30 cellular contexts compared by ENCODE assay signal in genomic region chr12:130646690-130647089, GRCh38.
"Had no signal": no experiment of that assay in that cellular context is flagged by ENCODE, and none has a peak within 500 bp of the region (broad histone marks: within the 10 kb centered on the region; RNA-seq: fewer than 3 reads in every experiment).

No MANE protein-coding gene starts in this region.

- H3K4me3 ChIP-seq: breast epithelium, esophagus squamous epithelium, hepatocyte, right atrium auricular region, spleen, testis, transverse colon had no signal

- H3K4me3 Mint-ChIP-seq: activated CD4-positive, alpha-beta T cell treated with anti-CD3 and anti-CD28 coated beads, Interleukin-2, amount 10 ng/mL, durations not matched to agents 7 days and 5 days; activated CD8-positive, alpha-beta memory T cell treated with anti-CD3 and anti-CD28 coated beads, Interleukin-2, amount 10 ng/mL, durations not matched to agents 7 days and 5 days; activated CD8-positive, alpha-beta T cell treated with anti-CD3 and anti-CD28 coated beads, Interleukin-2, amount 10 ng/mL, durations not matched to agents 7 days and 5 days; activated T-cell treated with anti-CD3 and anti-CD28 coated beads, Interleukin-2, amount 50 U/mL, for 72 hours; dendritic cell treated with granulocyte-macrophage colony-stimulating factor and Interleukin-4, amounts not matched to agents 40 ng/mL and 50 ng/mL, for 4 days; endodermal cell; mesothelial cell of epicardium; naive B cell; neural crest cell had no signal

- H3K27me3 Mint-ChIP-seq: activated CD4-positive, alpha-beta T cell treated with anti-CD3 and anti-CD28 coated beads, Interleukin-2, amount 10 ng/mL, durations not matched to agents 7 days and 5 days; activated CD8-positive, alpha-beta memory T cell treated with anti-CD3 and anti-CD28 coated beads, Interleukin-2, amount 10 ng/mL, durations not matched to agents 7 days and 5 days; dendritic cell treated with granulocyte-macrophage colony-stimulating factor and Interleukin-4, amounts not matched to agents 40 ng/mL and 50 ng/mL, for 4 days had no signal

- H3K27me3 ChIP-seq: breast epithelium, esophagus squamous epithelium, hepatocyte, right atrium auricular region, spleen, testis, transverse colon had no signal

- H3K27ac Mint-ChIP-seq: activated CD4-positive, alpha-beta T cell treated with anti-CD3 and anti-CD28 coated beads, Interleukin-2, amount 10 ng/mL, durations not matched to agents 7 days and 5 days; activated CD8-positive, alpha-beta memory T cell treated with anti-CD3 and anti-CD28 coated beads, Interleukin-2, amount 10 ng/mL, durations not matched to agents 7 days and 5 days; activated CD8-positive, alpha-beta T cell treated with anti-CD3 and anti-CD28 coated beads, Interleukin-2, amount 10 ng/mL, durations not matched to agents 7 days and 5 days; activated naive CD4-positive, alpha-beta T cell treated with anti-CD3 and anti-CD28 coated beads, Interleukin-2, amount 50 U/mL, for 72 hours; activated T-cell treated with anti-CD3 and anti-CD28 coated beads, Interleukin-2, amount 50 U/mL, for 72 hours; dendritic cell treated with granulocyte-macrophage colony-stimulating factor and Interleukin-4, amounts not matched to agents 40 ng/mL and 50 ng/mL, for 4 days; endodermal cell; mesothelial cell of epicardium had no signal

- H3K9me3 Mint-ChIP-seq: activated naive CD4-positive, alpha-beta T cell treated with anti-CD3 and anti-CD28 coated beads, Interleukin-2, amount 50 U/mL, for 72 hours; activated T-cell treated with anti-CD3 and anti-CD28 coated beads, Interleukin-2, amount 50 U/mL, for 72 hours; dendritic cell treated with granulocyte-macrophage colony-stimulating factor and Interleukin-4, amounts not matched to agents 40 ng/mL and 50 ng/mL, for 4 days; mesothelial cell of epicardium; neural crest cell had no signal

- H3K4me1 Mint-ChIP-seq: activated CD4-positive, alpha-beta T cell treated with anti-CD3 and anti-CD28 coated beads, Interleukin-2, amount 10 ng/mL, durations not matched to agents 7 days and 5 days; activated CD8-positive, alpha-beta memory T cell treated with anti-CD3 and anti-CD28 coated beads, Interleukin-2, amount 10 ng/mL, durations not matched to agents 7 days and 5 days; mesothelial cell of epicardium; naive B cell had no signal

- H3K4me1 ChIP-seq: breast epithelium, esophagus squamous epithelium, parathyroid adenoma, right atrium auricular region, spleen, transverse colon had no signal

- ATAC-seq: activated CD8-positive, alpha-beta memory T cell treated with anti-CD3 and anti-CD28 coated beads, Interleukin-2, amount 10 ng/mL, durations not matched to agents 7 days and 5 days; activated CD8-positive, alpha-beta T cell treated with anti-CD3 and anti-CD28 coated beads, Interleukin-2, amount 10 ng/mL, durations not matched to agents 7 days and 5 days; activated naive CD4-positive, alpha-beta T cell treated with anti-CD3 and anti-CD28 coated beads, Interleukin-2, amount 50 U/mL, for 72 hours; activated T-cell treated with anti-CD3 and anti-CD28 coated beads, Interleukin-2, amount 50 U/mL, for 72 hours; left ventricle myocardium superior; stimulated activated naive CD8-positive, alpha-beta T cell treated with anti-CD3 and anti-CD28 coated beads, Interleukin-15, Interleukin-2, amounts not matched to agents 100 U/mL and 50 U/mL, for 24 hours had no signal

- H3K9ac ChIP-seq: parathyroid adenoma had no signal

- H3K36me3 ChIP-seq: breast epithelium, esophagus squamous epithelium, right atrium auricular region, spleen, transverse colon had no signal

- H3K4me2 ChIP-seq: hepatocyte had no signal

- DNase-seq: activated CD4-positive, alpha-beta T cell treated with anti-CD3 and anti-CD28 coated beads for 1 hour; activated CD4-positive, alpha-beta T cell treated with anti-CD3 and anti-CD28 coated beads, Interleukin-2, amount 10 ng/mL, durations not matched to agents 7 days and 5 days; activated CD8-positive, alpha-beta memory T cell treated with anti-CD3 and anti-CD28 coated beads, Interleukin-2, amount 10 ng/mL, durations not matched to agents 7 days and 5 days; activated CD8-positive, alpha-beta T cell treated with anti-CD3 and anti-CD28 coated beads, Interleukin-2, amount 10 ng/mL, durations not matched to agents 7 days and 5 days; activated naive CD4-positive, alpha-beta T cell; activated T-cell treated with anti-CD3 and anti-CD28 coated beads for 4 hours; activated T-cell treated with anti-CD3 and anti-CD28 coated beads, Interleukin-2, amount 50 U/mL, for 72 hours; central memory CD4-positive, alpha-beta T cell; endodermal cell; esophagus squamous epithelium; foreskin melanocyte; glutamatergic neuron; islet precursor cell; left ventricle myocardium superior; mammary epithelial cell; naive B cell; occipital lobe; spleen; stimulated activated naive CD8-positive, alpha-beta T cell treated with anti-CD3 and anti-CD28 coated beads, Interleukin-15, Interleukin-2, amounts not matched to agents 100 U/mL and 50 U/mL, for 24 hours; T-helper 2 cell; testis; transverse colon had no signal

- H2AFZ ChIP-seq: hepatocyte, parathyroid adenoma had no signal

- H3K27ac ChIP-seq: breast epithelium, esophagus squamous epithelium, hepatocyte, parathyroid adenoma, right atrium auricular region, spleen, testis, transverse colon had no signal

- H3K9me3 ChIP-seq: esophagus squamous epithelium, right atrium auricular region, spleen, testis, transverse colon had no signal

- H3K36me3 Mint-ChIP-seq: activated naive CD4-positive, alpha-beta T cell treated with anti-CD3 and anti-CD28 coated beads, Interleukin-2, amount 50 U/mL, for 72 hours; mesothelial cell of epicardium; naive B cell had no signal
